1 cellular context compared by ENCODE assay signal in the genomic region with DNA sequence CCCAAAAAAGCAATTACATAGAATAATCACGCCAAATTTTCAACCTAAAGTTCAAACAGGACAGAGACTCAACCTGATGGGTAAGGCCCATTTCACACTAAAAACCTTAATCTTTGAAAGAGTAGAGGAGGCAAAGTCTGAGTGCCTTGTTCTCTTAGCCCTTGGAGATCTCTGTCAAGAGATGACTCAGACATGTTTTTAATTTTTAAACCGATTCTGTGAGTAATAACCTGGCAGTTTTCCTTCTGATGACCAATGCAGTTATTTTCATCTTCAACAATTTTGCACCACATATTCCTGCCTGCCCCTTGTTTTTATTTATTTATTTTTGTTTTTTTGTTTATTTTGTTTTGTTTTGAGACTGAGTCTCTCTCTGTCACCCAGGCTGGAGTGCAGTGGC.
TF ChIP-seq lines count a peak whose summit lies in the region.

No MANE protein-coding gene starts in this region.

TF ChIP-seq in K562, 482 proteins besides CTCF, POLR2A, EP300 and RAD21:
- TF ChIP-seq DPF2 (IDR thresholded peaks at IDR 0.05) (0 out of 2 replicates have a peak, but pooled peaks have one; percentile 21), FOSL1 (tag; conservative IDR thresholded peaks at IDR 0.05) (peak; percentile 78), ELF4 (CRISPR knock-in tag; IDR thresholded peaks at IDR 0.05) (no peak), TAL1 (IDR thresholded peaks at IDR 0.05) (no peak), HIVEP1 (CRISPR knock-in tag; IDR thresholded peaks at IDR 0.05) (no peak), ZNF133 (CRISPR knock-in tag; IDR thresholded peaks at IDR 0.05) (no peak), BRD9 (IDR thresholded peaks at IDR 0.05; ENCODE audit: low read depth, partially characterized antibody) (no peak), ZBTB1 (CRISPR knock-in tag; IDR thresholded peaks at IDR 0.05; ENCODE audit: borderline replicate concordance, low read depth) (no peak)
- TF ChIP-seq, protein P1, sequence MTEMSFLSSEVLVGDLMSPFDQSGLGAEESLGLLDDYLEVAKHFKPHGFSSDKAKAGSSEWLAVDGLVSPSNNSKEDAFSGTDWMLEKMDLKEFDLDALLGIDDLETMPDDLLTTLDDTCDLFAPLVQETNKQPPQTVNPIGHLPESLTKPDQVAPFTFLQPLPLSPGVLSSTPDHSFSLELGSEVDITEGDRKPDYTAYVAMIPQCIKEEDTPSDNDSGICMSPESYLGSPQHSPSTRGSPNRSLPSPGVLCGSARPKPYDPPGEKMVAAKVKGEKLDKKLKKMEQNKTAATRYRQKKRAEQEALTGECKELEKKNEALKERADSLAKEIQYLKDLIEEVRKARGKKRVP (CRISPR knock-in tag; IDR thresholded peaks at IDR 0.05): no peak
- TF ChIP-seq, protein P2, sequence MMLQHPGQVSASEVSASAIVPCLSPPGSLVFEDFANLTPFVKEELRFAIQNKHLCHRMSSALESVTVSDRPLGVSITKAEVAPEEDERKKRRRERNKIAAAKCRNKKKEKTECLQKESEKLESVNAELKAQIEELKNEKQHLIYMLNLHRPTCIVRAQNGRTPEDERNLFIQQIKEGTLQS (IDR thresholded peaks at IDR 0.05): peak; percentile 60
- TF ChIP-seq, protein P2 (CRISPR knock-in tag; conservative IDR thresholded peaks at IDR 0.05): no peak
